In the genomic region with DNA sequence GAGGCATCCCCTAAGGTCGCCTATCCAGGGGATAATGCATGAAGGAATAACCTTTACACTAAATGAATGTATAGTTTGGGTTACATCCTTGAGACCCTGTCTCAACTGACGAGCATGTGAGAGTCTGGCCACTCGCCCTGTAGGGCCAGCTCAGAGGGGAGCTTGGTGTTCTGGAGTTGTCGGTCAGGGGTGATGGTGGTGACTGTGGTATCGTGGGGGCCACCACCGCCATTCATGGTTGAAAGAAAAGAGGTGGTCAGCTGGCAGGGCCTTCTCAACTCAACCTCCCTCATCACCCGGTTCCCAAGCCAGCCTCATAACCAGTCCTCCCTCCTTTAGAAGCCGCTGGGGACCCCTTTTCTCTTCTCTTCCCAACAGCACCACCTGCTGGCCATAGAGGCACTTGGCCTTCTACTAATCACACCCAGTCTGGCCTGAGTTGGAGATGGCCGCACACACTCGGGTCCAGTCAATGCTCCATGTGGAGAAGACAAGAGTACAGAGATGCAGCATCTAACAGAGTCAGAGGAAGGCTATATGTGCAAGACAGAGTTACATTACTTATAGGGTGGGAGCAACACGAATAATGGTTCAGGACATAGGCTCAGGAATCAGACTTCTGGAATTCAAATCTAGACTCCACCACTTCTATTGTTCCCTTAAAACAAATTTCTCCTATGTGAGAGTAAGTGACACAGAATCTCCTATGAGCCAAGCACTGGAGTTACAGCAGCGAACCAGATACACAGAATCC, we compare ENCODE assay signal across 10 cellular contexts. TPM values are rescaled to one million over a fixed set of nuclear protein-coding genes. Genes with fewer than 3 reads are reported as not detected.
DNase-seq lines count a peak whose midpoint lies in the region; ATAC-seq, FAIRE-seq and TF ChIP-seq lines count a peak whose summit lies in the region.
"Not testable (repeated sequence)": the region's sequence is repeated elsewhere in the genome, so short reads cannot be mapped to it uniquely, and the experiment has no call there.
"Had no signal": no experiment of that assay in that cellular context is flagged by ENCODE, and none has a peak within 500 bp of the region (broad histone marks: within the 10 kb centered on the region; RNA-seq: fewer than 3 reads in every experiment).

No MANE protein-coding gene starts in this region.

- not testable (repeated sequence) for H2AFZ ChIP-seq in endothelial cell of umbilical vein (ENCODE audit: low read depth, low read length)

- CTCF ChIA-PET in endothelial cell of umbilical vein (lab: Charles Lee), result interaction anchor here (0.9 to 4.3 kb wide), 7 partner anchors 9 to 577 kb away, joined by 3 to 26 read pairs (median 4); a partner anchor contains a TSS

- not testable (repeated sequence) for TF ChIP-seq POLR2A in NB4 (IDR thresholded peaks at IDR 0.05; ENCODE audit: extremely low read depth, insufficient read length); endothelial cell of umbilical vein (IDR thresholded peaks at IDR 0.05; ENCODE audit: low read depth, low read length)

- not testable (repeated sequence) for H3K27me3 ChIP-seq in BE2C; endothelial cell of umbilical vein (ENCODE audit: control insufficient read depth in 2 of 2, insufficient read depth in 2 of 2, low read length in 2 of 2); lower lobe of right lung (ENCODE audit: low read depth)

- H3K27ac ChIP-seq in endothelial cell of umbilical vein (ENCODE audit: insufficient read depth, low read depth, low read length); lower lobe of right lung: not testable (repeated sequence)

- POLR2A ChIA-PET in endothelial cell of umbilical vein (lab: Charles Lee), result not testable (repeated sequence)

- not testable (repeated sequence) for H3K4me1 ChIP-seq in BE2C; endothelial cell of umbilical vein (ENCODE audit: control insufficient read depth, extremely low read depth, insufficient read depth, low read length); lower lobe of right lung

- H3K4me2 ChIP-seq in endothelial cell of umbilical vein (ENCODE audit: insufficient read depth, low read length), result not testable (repeated sequence)

- not testable (repeated sequence) for H3K4me3 ChIP-seq in BE2C (ENCODE audit: low read depth, low read length); NB4 (ENCODE audit: low read depth, low read length); endothelial cell of umbilical vein (replicated peaks in 1 of 3; ENCODE audit: insufficient read depth in 1 of 3, low read depth in 1 of 3, low read length in 3 of 3); lower lobe of right lung

- intact Hi-C loops in endothelial cell of umbilical vein (cut with micrococcal nuclease); lower lobe of right lung (cut with DNase I): not testable (repeated sequence)

- not testable (repeated sequence) for H3K9ac ChIP-seq in endothelial cell of umbilical vein (replicated peaks; ENCODE audit: extremely low read depth, insufficient read depth, low read length)

- BruUV-seq in endothelial cell of umbilical vein (replicated peaks; lab: Mats Ljungman, UMichigan), result not testable (repeated sequence)

- FAIRE-seq in GM18507 (lab: Jason Lieb, UNC) (peak; percentile 94), endothelial cell of umbilical vein (lab: Jason Lieb, UNC) (peak; percentile 97)

- H3K9me3 ChIP-seq in BE2C; endothelial cell of umbilical vein (replicated peaks; ENCODE audit: control insufficient read depth, insufficient read depth, low read length); lower lobe of right lung: not testable (repeated sequence)

- H4K20me1 ChIP-seq in endothelial cell of umbilical vein (replicated peaks; ENCODE audit: control insufficient read depth, extremely low read depth, insufficient read depth, low read length), result not testable (repeated sequence)

- DNase-seq in BE2C, result peak; percentile 67
- DNase-seq in GM18507 (ENCODE audit: extremely low spot score, insufficient read length, low read depth); endothelial cell of umbilical vein (ENCODE audit: low read depth, low spot score); lower lobe of right lung: not testable (repeated sequence)
- peak; percentile 26 for DNase-seq in NB4 (ENCODE audit: low read depth)
- peak; percentile 31 for DNase-seq in RPMI8226
- peak; percentile 7 for DNase-seq in activated T-cell treated with anti-CD3 and anti-CD28 coated beads for 24 hours (ENCODE audit: low read depth)
- peak; percentile 10 for DNase-seq in stimulated activated CD4-positive, alpha-beta T cell treated with anti-CD3 and anti-CD28 coated beads, Interleukin-4, amount 100 ng/mL, for 24 hours

- not testable (repeated sequence) for H3K9me1 ChIP-seq in endothelial cell of umbilical vein (replicated peaks; ENCODE audit: control insufficient read depth, extremely low read depth, insufficient read depth, low read length)

- peak; percentile 63 to 64 for ATAC-seq in lower lobe of right lung

- peak; percentile 63 for TF ChIP-seq CTCF in BE2C (IDR thresholded peaks at IDR 0.05; ENCODE audit: low read depth, low read length)
- peak; percentile 46 for TF ChIP-seq CTCF in NB4 (IDR thresholded peaks at IDR 0.05; ENCODE audit: low read depth, low read length)
- peak; percentile 44 to 58 for TF ChIP-seq CTCF in endothelial cell of umbilical vein (IDR thresholded peaks at IDR 0.05; ENCODE audit: extremely low read depth in 1 of 2, insufficient read depth in 1 of 2, low read depth in 1 of 2, low read length in 2 of 2)
- peak; percentile 42 for TF ChIP-seq CTCF in lower lobe of right lung (IDR thresholded peaks at IDR 0.05)

- dilution Hi-C loops in endothelial cell of umbilical vein (cut with MboI; ENCODE audit: extremely low pct_ligation_motif_present, low sequenced_read_pairs), result not testable (repeated sequence)

- not testable (repeated sequence) for H3K79me2 ChIP-seq in endothelial cell of umbilical vein (ENCODE audit: control insufficient read depth, insufficient read depth, low read length)

- H3K36me3 ChIP-seq in BE2C; endothelial cell of umbilical vein (ENCODE audit: control insufficient read depth in 2 of 2, extremely low read depth in 1 of 2, insufficient read depth in 2 of 2, low read length in 2 of 2); lower lobe of right lung: not testable (repeated sequence)

RNA-seq across cellular contexts. Expression of a gene that starts 11.9 kb away (rescaled TPM):
- polyA plus RNA-seq in BE2C (2012; ENCODE audit: insufficient read depth, insufficient read length, low read depth), result not detected
- total RNA-seq in endothelial cell of umbilical vein (not detected in 2 replicates), lower lobe of right lung (not detected)
- polyA plus RNA-seq in endothelial cell of umbilical vein, result not detected in 2 replicates
- polyA plus RNA-seq in endothelial cell of umbilical vein (2011; cell fraction: cytosol; rRNA removed), result not detected in 2 replicates
- not detected in 2 replicates for polyA plus RNA-seq in endothelial cell of umbilical vein (2011; cell fraction: nucleus; rRNA removed)
- polyA plus RNA-seq in endothelial cell of umbilical vein (2012), result not detected in 2 replicates
- not detected in 2 replicates for polyA minus RNA-seq in endothelial cell of umbilical vein
- not detected for polyA minus RNA-seq in endothelial cell of umbilical vein (2011; cell fraction: cytosol; rRNA and poly(A)+ RNA removed)
- not detected in 2 replicates for polyA minus RNA-seq in endothelial cell of umbilical vein (2011; cell fraction: nucleus; rRNA and poly(A)+ RNA removed)
- total RNA-seq: left colon, sigmoid colon had no signal
- polyA plus RNA-seq: sigmoid colon had no signal

RNA-seq across cellular contexts. Expression of a gene that starts 26.0 kb away (rescaled TPM):
- not detected for polyA plus RNA-seq in BE2C (2012; ENCODE audit: insufficient read depth, insufficient read length, low read depth)
- not detected in 2 replicates for total RNA-seq in endothelial cell of umbilical vein
- not detected in 2 replicates for polyA plus RNA-seq in endothelial cell of umbilical vein
- polyA plus RNA-seq in endothelial cell of umbilical vein (2011; cell fraction: cytosol; rRNA removed), result not detected in 2 replicates
- not detected in 2 replicates for polyA plus RNA-seq in endothelial cell of umbilical vein (2011; cell fraction: nucleus; rRNA removed)
- not detected in 2 replicates for polyA plus RNA-seq in endothelial cell of umbilical vein (2012)
- polyA minus RNA-seq in endothelial cell of umbilical vein, result not detected in 2 replicates
- not detected for polyA minus RNA-seq in endothelial cell of umbilical vein (2011; cell fraction: cytosol; rRNA and poly(A)+ RNA removed)
- polyA minus RNA-seq in endothelial cell of umbilical vein (2011; cell fraction: nucleus; rRNA and poly(A)+ RNA removed), result not detected in 2 replicates
- total RNA-seq in lower lobe of right lung, result not detected
- total RNA-seq: left colon, sigmoid colon had no signal
- polyA plus RNA-seq: sigmoid colon had no signal

RNA-seq across cellular contexts. Expression of a gene that starts 30.2 kb away (rescaled TPM):
- polyA plus RNA-seq in BE2C (2012; ENCODE audit: insufficient read depth, insufficient read length, low read depth), result not detected
- total RNA-seq in endothelial cell of umbilical vein (not detected in 2 replicates), lower lobe of right lung (not detected)
- polyA plus RNA-seq in endothelial cell of umbilical vein, result not detected in 2 replicates
- polyA plus RNA-seq in endothelial cell of umbilical vein (2011; cell fraction: cytosol; rRNA removed), result not detected in 2 replicates
- polyA plus RNA-seq in endothelial cell of umbilical vein (2011; cell fraction: nucleus; rRNA removed), result not detected in 2 replicates
- polyA plus RNA-seq in endothelial cell of umbilical vein (2012), result not detected in 2 replicates
- not detected in 2 replicates for polyA minus RNA-seq in endothelial cell of umbilical vein
- polyA minus RNA-seq in endothelial cell of umbilical vein (2011; cell fraction: cytosol; rRNA and poly(A)+ RNA removed), result not detected
- polyA minus RNA-seq in endothelial cell of umbilical vein (2011; cell fraction: nucleus; rRNA and poly(A)+ RNA removed), result not detected in 2 replicates
- total RNA-seq: left colon, sigmoid colon had no signal
